In the genomic region with DNA sequence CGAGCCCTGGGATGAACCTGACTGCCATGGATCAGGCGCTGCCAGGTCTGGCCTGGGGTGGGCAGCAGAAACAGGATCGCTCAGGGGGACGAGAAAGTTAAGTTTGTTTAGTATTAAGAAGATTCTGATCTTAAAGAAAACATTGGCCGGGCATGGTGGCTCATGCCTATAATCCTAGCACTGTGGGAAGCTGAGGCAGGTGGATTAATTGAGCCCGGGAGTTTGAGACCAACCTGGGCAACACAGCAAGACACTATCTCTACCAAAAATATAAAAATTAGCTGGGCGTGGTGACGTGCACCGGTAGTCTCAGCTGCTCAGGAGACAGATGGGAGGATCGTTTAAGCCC, we compare ENCODE assay signal across 10 cellular contexts. TPM values are rescaled to one million over a fixed set of nuclear protein-coding genes. Genes with fewer than 3 reads are reported as not detected.
DNase-seq lines count a peak whose midpoint lies in the region; ATAC-seq and TF ChIP-seq lines count a peak whose summit lies in the region.
"Had no signal": no experiment of that assay in that cellular context is flagged by ENCODE, and none has a peak within 500 bp of the region (broad histone marks: within the 10 kb centered on the region; RNA-seq: fewer than 3 reads in every experiment).

No MANE protein-coding gene starts in this region.

- DNase-seq in heart left ventricle = no peak
- no peak for DNase-seq in Right ventricle myocardium inferior (ENCODE audit: missing footprints)
- DNase-seq in kidney epithelial cell (ENCODE audit: low read depth) = no peak
- DNase-seq in type B pancreatic cell (ENCODE audit: extremely low spot score, unreplicated experiment) = no peak
- no peak for DNase-seq in foreskin melanocyte
- DNase-seq in NK-92 (lab: John Stamatoyannopoulos, UW; ENCODE audit: unreplicated experiment) = no peak

- no peak for TF ChIP-seq POLR2A in heart left ventricle (IDR thresholded peaks at IDR 0.05)

- TF ChIP-seq CTCF in heart left ventricle (IDR thresholded peaks at IDR 0.05) = no peak
- TF ChIP-seq CTCF in kidney epithelial cell (IDR thresholded peaks at IDR 0.05; ENCODE audit: insufficient read depth, low read length, poor library complexity, severe bottlenecking) = no peak
- TF ChIP-seq CTCF in type B pancreatic cell (conservative IDR thresholded peaks at IDR 0.05) = no peak

- peaks cover 0 to 8% (median 0%) of the 10 kb centered on the region in 12 donors for H3K9me3 ChIP-seq in heart left ventricle

- peak overlapping the region in 10 of 12 donors; percentile 29 to 99 (median 62) for H3K27ac ChIP-seq in heart left ventricle

- H3K36me3 Mint-ChIP-seq in activated T-helper 17 cell treated with anti-CD3 and anti-CD28 coated beads, Interleukin-2, amount 50 U/mL, for 72 hours (ENCODE audit: low read depth) = peaks cover 12% of the 10 kb centered on the region
- no peaks in the 10 kb centered on the region for H3K36me3 Mint-ChIP-seq in type B pancreatic cell

- intact Hi-C loops in heart left ventricle (cut with DNase I) = loop anchor here in 2 of 10 donors (5.0 to 10.0 kb wide), 2 partner anchors 60 to 152 kb away; partner anchors contain the start of gene GDI1 (in 1 of the 2)
- intact Hi-C loops in Right ventricle myocardium inferior (cut with DNase I) = loop anchor here (10.0 kb wide), 1 partner anchor 400 kb away; the partner anchor contains the start of genes HCFC1 and TMEM187

- no peaks in the 10 kb centered on the region for H3K4me1 Mint-ChIP-seq in activated T-helper 17 cell treated with anti-CD3 and anti-CD28 coated beads, Interleukin-2, amount 50 U/mL, for 72 hours
- H3K4me1 Mint-ChIP-seq in type B pancreatic cell (ENCODE audit: unreplicated experiment) = no peaks in the 10 kb centered on the region

- H3K4me1 ChIP-seq in heart left ventricle = peaks cover 0 to 43% (median 14%) of the 10 kb centered on the region in 12 donors

- H3K27ac Mint-ChIP-seq in activated T-helper 17 cell treated with anti-CD3 and anti-CD28 coated beads, Interleukin-2, amount 50 U/mL, for 72 hours = no peak overlapping the region
- H3K27ac Mint-ChIP-seq in type B pancreatic cell = peak overlapping the region; percentile 77
- H3K27ac Mint-ChIP-seq: activated naive CD4-positive, alpha-beta T cell treated with anti-CD3 and anti-CD28 coated beads, Interleukin-2, amount 50 U/mL, for 24 hours had no signal

- ATAC-seq in heart left ventricle (no peak), Right ventricle myocardium inferior (no peak), HG03108 (IDR thresholded peaks at IDR 0.05; ENCODE audit: unreplicated experiment) (no peak)
- no peak for ATAC-seq in activated T-helper 17 cell treated with anti-CD3 and anti-CD28 coated beads, Interleukin-2, amount 50 U/mL, for 72 hours (replicated peaks)
- ATAC-seq: left lobe of liver had no signal

- H3K4me3 ChIP-seq in heart left ventricle = peak overlapping the region in 6 of 12 donors; percentile 43 to 99 (median 78)
- peak overlapping the region; percentile 14 for H3K4me3 ChIP-seq in kidney epithelial cell (ENCODE audit: low read depth, low read length)

- no peaks in the 10 kb centered on the region for H3K27me3 Mint-ChIP-seq in activated T-helper 17 cell treated with anti-CD3 and anti-CD28 coated beads, Interleukin-2, amount 50 U/mL, for 72 hours
- H3K27me3 Mint-ChIP-seq in type B pancreatic cell = no peaks in the 10 kb centered on the region
- H3K27me3 Mint-ChIP-seq: activated naive CD4-positive, alpha-beta T cell treated with anti-CD3 and anti-CD28 coated beads, Interleukin-2, amount 50 U/mL, for 24 hours had no signal

- WGBS in heart left ventricle, 4 donors = 71 to 88% (median 80%) methylated on average over 10 of the region's 10 CpGs

- H3K36me3 ChIP-seq in heart left ventricle (no peaks in the 10 kb centered on the region), kidney epithelial cell (ENCODE audit: control insufficient read depth, insufficient read depth, low read length) (no peaks in the 10 kb centered on the region)

- H3K4me3 Mint-ChIP-seq in activated T-helper 17 cell treated with anti-CD3 and anti-CD28 coated beads, Interleukin-2, amount 50 U/mL, for 72 hours = peak overlapping the region; percentile 58
- H3K4me3 Mint-ChIP-seq in type B pancreatic cell = peak overlapping the region; percentile 78
- H3K4me3 Mint-ChIP-seq: activated naive CD4-positive, alpha-beta T cell treated with anti-CD3 and anti-CD28 coated beads, Interleukin-2, amount 50 U/mL, for 24 hours had no signal

- H3K27me3 ChIP-seq in heart left ventricle = no peaks in the 10 kb centered on the region
- H3K27me3 ChIP-seq in kidney epithelial cell (ENCODE audit: control insufficient read depth, insufficient read depth, low read length) = no peaks in the 10 kb centered on the region

- no peaks in the 10 kb centered on the region for H3K9me3 Mint-ChIP-seq in activated T-helper 17 cell treated with anti-CD3 and anti-CD28 coated beads, Interleukin-2, amount 50 U/mL, for 72 hours
- no peaks in the 10 kb centered on the region for H3K9me3 Mint-ChIP-seq in type B pancreatic cell
- H3K9me3 Mint-ChIP-seq: activated naive CD4-positive, alpha-beta T cell treated with anti-CD3 and anti-CD28 coated beads, Interleukin-2, amount 50 U/mL, for 24 hours had no signal

RNA-seq across cellular contexts. Expression of gene FLNA, which starts 0.7 kb away (rescaled TPM):
- 100 to 1,000 TPM; 155 to 465 (median 234) TPM for total RNA-seq in heart left ventricle
- polyA plus RNA-seq in heart left ventricle = 100 to 1,000 TPM; 226 to 274 TPM
- total RNA-seq in Right ventricle myocardium inferior = 253 TPM
- 1,000 to 10,000 TPM; 1,274 to 1,383 TPM for total RNA-seq in activated T-helper 17 cell treated with anti-CD3 and anti-CD28 coated beads, Interleukin-2, amount 50 U/mL, for 72 hours
- total RNA-seq in kidney epithelial cell = 2,357 and 2,761 TPM in 2 replicates
- total RNA-seq in type B pancreatic cell (ENCODE audit: low replicate concordance) = 806 and 851 TPM in 2 replicates

RNA-seq across cellular contexts. Expression of gene EMD, which starts 4.0 kb away (rescaled TPM):
- total RNA-seq in heart left ventricle = 10 to 100 TPM; 37.6 to 76.8 (median 52.8) TPM
- 100 to 1,000 TPM in 1 of 2 donors, 10 to 100 TPM in 1; 71.9 to 152 TPM for polyA plus RNA-seq in heart left ventricle
- 51.1 TPM for total RNA-seq in Right ventricle myocardium inferior
- 10 to 100 TPM; 86.5 to 87.5 TPM for total RNA-seq in activated T-helper 17 cell treated with anti-CD3 and anti-CD28 coated beads, Interleukin-2, amount 50 U/mL, for 72 hours
- 56.2 and 60.5 TPM in 2 replicates for total RNA-seq in kidney epithelial cell
- total RNA-seq in type B pancreatic cell (ENCODE audit: low replicate concordance) = 56.7 and 62.7 TPM in 2 replicates

RNA-seq across cellular contexts. Expression of gene RPL10, which starts 23.0 kb away (rescaled TPM):
- total RNA-seq in heart left ventricle (1,000 to 10,000 TPM; 1,381 to 3,072 (median 2,052) TPM), Right ventricle myocardium inferior (2,181 TPM), kidney epithelial cell (8,307 and 11,298 TPM in 2 replicates), type B pancreatic cell (ENCODE audit: low replicate concordance) (2,880 and 3,042 TPM in 2 replicates)
- polyA plus RNA-seq in heart left ventricle = 1,000 to 10,000 TPM; 2,362 to 5,995 TPM
- 1,000 to 10,000 TPM; 1,604 to 1,651 TPM for total RNA-seq in activated T-helper 17 cell treated with anti-CD3 and anti-CD28 coated beads, Interleukin-2, amount 50 U/mL, for 72 hours

RNA-seq across cellular contexts. Expression of gene DNASE1L1, which starts 33.9 kb away (rescaled TPM):
- 100 to 1,000 TPM in 2 of 9 donors, 10 to 100 TPM in 7; 26.7 to 117 (median 43.8) TPM for total RNA-seq in heart left ventricle
- 10 to 100 TPM; 27.7 to 57.1 TPM for polyA plus RNA-seq in heart left ventricle
- 52.3 TPM for total RNA-seq in Right ventricle myocardium inferior
- total RNA-seq in activated T-helper 17 cell treated with anti-CD3 and anti-CD28 coated beads, Interleukin-2, amount 50 U/mL, for 72 hours = 10 to 100 TPM; 13.9 to 16.7 TPM
- total RNA-seq in kidney epithelial cell = 15.5 and 16.6 TPM in 2 replicates
- 13.3 and 14.4 TPM in 2 replicates for total RNA-seq in type B pancreatic cell (ENCODE audit: low replicate concordance)

RNA-seq across cellular contexts. Expression of gene TAFAZZIN, which starts 36.2 kb away (rescaled TPM):
- total RNA-seq in heart left ventricle (10 to 100 TPM; 29.1 to 38.6 (median 34.5) TPM), Right ventricle myocardium inferior (36.1 TPM), kidney epithelial cell (55.2 and 62.0 TPM in 2 replicates), type B pancreatic cell (ENCODE audit: low replicate concordance) (30.5 and 46.1 TPM in 2 replicates)
- polyA plus RNA-seq in heart left ventricle = 10 to 100 TPM; 27.2 to 51.1 TPM
- total RNA-seq in activated T-helper 17 cell treated with anti-CD3 and anti-CD28 coated beads, Interleukin-2, amount 50 U/mL, for 72 hours = 10 to 100 TPM; 39.3 to 40.8 TPM
